24 cellular contexts compared by ENCODE assay signal in the genomic region with DNA sequence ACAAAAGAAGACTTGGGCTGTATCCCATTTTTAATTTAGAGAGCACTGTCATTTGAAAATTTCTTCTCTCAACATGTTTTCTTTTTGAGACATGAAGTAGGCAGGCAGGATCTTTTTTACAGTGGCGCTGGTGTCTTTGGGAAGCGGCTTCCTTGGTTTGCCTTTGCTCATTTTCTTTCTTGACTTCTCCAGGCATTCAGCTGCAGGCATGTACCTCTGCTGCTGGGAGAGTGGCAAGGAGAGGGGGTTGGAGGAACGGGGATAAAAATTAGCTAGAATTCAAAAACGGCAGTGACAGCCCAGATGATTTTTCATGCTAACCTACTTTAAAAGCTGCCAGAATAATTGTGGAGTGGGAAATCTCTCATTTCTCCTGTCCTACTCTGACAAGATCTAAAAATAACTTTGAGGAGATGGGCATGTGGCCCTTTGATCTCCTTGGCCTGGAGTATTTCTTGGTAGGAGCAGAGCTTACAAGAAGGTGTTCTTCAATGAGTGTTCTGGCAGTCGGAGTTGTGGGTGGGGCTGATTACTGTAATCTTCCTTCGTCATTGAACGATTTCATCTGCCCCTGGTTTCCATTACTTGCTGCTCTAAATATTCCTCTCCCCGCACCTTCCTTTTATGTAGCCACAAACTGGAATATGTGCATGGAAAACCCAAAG. TPM values are rescaled to one million over a fixed set of nuclear protein-coding genes. Genes with fewer than 3 reads are reported as not detected.
DNase-seq lines count a peak whose midpoint lies in the region; ATAC-seq and TF ChIP-seq lines count a peak whose summit lies in the region.
"Had no signal": no experiment of that assay in that cellular context is flagged by ENCODE, and none has a peak within 500 bp of the region (broad histone marks: within the 10 kb centered on the region; RNA-seq: fewer than 3 reads in every experiment).

No MANE protein-coding gene starts in this region.

- H3K9me3 ChIP-seq in psoas muscle, result no peaks in the 10 kb centered on the region
- H3K9me3 ChIP-seq: ascending aorta; BLaER1 treated with 17β-estradiol and CSF1 and Interleukin-3, amounts not matched to agents 10 nM and 100 nM; upper lobe of right lung had no signal

- TF ChIP-seq CTCF in AG10803 (conservative IDR thresholded peaks at IDR 0.05; ENCODE audit: low read length), result no peak
- TF ChIP-seq CTCF in psoas muscle (IDR thresholded peaks at IDR 0.05), result no peak

- DNase-seq in AG10803 (ENCODE audit: low read depth) (peak; percentile 37), NCI-H2227 treated with DMSO at 0.1 percent for 48 hours (lab: John Stamatoyannopoulos, UW) (peak; percentile 59), fibroblast of the conjunctiva (ENCODE audit: low read depth) (peak; percentile 14), psoas muscle (no peak), UCSD-AML1 (lab: John Stamatoyannopoulos, UW; ENCODE audit: unreplicated experiment) (no peak)
- no peak for DNase-seq in stimulated activated CD4-positive, alpha-beta T cell treated with anti-CD3 and anti-CD28 coated beads, Interleukin-2, amount 100 ng/mL, for 48 hours
- no peak for DNase-seq in activated CD8-positive, alpha-beta memory T cell treated with anti-CD3 and anti-CD28 coated beads, Interleukin-2, amount 50 U/mL, for 48 hours
- DNase-seq: activated CD4-positive, alpha-beta T cell treated with anti-CD3 and anti-CD28 coated beads, Interleukin-2, amount 10 ng/mL, durations not matched to agents 24 days and 14 days; activated CD8-positive, alpha-beta memory T cell treated with anti-CD3 and anti-CD28 coated beads, Interleukin-2, amount 10 ng/mL, durations not matched to agents 7 days and 5 days; DND-41; foreskin melanocyte; hippocampal formation; immature natural killer cell; NCI-H1092 treated with DMSO at 0.1 percent for 48 hours; NCI-H2029; NCI-H345; nephron progenitor cell; substantia nigra; upper lobe of right lung; WERI-Rb-1 had no signal

- H3K4me3 ChIP-seq in AG10803 (ENCODE audit: low read length) (no peak overlapping the region), psoas muscle (no peak overlapping the region)
- H3K4me3 ChIP-seq: ascending aorta; BLaER1 treated with 17β-estradiol and CSF1 and Interleukin-3, amounts not matched to agents 10 nM and 100 nM; upper lobe of right lung had no signal

- H3K27me3 ChIP-seq in psoas muscle (ENCODE audit: insufficient read depth in 3 of 3, low read length in 2 of 3), result peaks cover 0 to 4% (median 0%) of the 10 kb centered on the region in 3 donors
- H3K27me3 ChIP-seq: ascending aorta; BLaER1 treated with 17β-estradiol and CSF1 and Interleukin-3, amounts not matched to agents 10 nM and 100 nM; upper lobe of right lung had no signal

- H3K27ac ChIP-seq in psoas muscle, result peak overlapping the region; percentile 60
- H3K27ac ChIP-seq: ascending aorta; BLaER1 treated with 17β-estradiol and CSF1 and Interleukin-3, amounts not matched to agents 10 nM and 100 nM; upper lobe of right lung; WERI-Rb-1 had no signal

- no peaks in the 10 kb centered on the region for H3K36me3 ChIP-seq in psoas muscle (ENCODE audit: insufficient read depth in 1 of 2, low read depth in 1 of 2)
- H3K36me3 ChIP-seq: ascending aorta, upper lobe of right lung, WERI-Rb-1 had no signal

- ATAC-seq in psoas muscle, result peak; percentile 84 to 94 (median 91)
- no peak for ATAC-seq in HG03139 (IDR thresholded peaks at IDR 0.05; ENCODE audit: unreplicated experiment)
- ATAC-seq: activated CD8-positive, alpha-beta memory T cell treated with anti-CD3 and anti-CD28 coated beads, Interleukin-2, amount 10 ng/mL, durations not matched to agents 7 days and 5 days; HCT116; upper lobe of right lung had no signal

- H3K4me1 ChIP-seq in psoas muscle, result peaks cover 14% of the 10 kb centered on the region
- H3K4me1 ChIP-seq: ascending aorta, upper lobe of right lung had no signal

- intact Hi-C loops in psoas muscle (cut with DNase I), result no loop called here

- 29 to 59% (median 45%) methylated on average over 8 of the region's 8 CpGs for WGBS in psoas muscle, 3 donors

RNA-seq across cellular contexts. Expression of gene TBL1X, which starts 54.8 kb away (rescaled TPM):
- total RNA-seq in psoas muscle, result 10 to 100 TPM in 1 of 4 donors, 1 to 10 TPM in 3; 7.1 to 17.6 (median 8.0) TPM
- polyA plus RNA-seq in psoas muscle, result 1 to 10 TPM; 2.0 to 8.0 (median 3.4) TPM

Comparison
In these comparisons a context has a peak if more than half of its experiments do, and no peak if none do; other contexts are left out.
1. DNase-seq: peak in AG10803 (single experiment), NCI-H2227 treated with DMSO at 0.1 percent for 48 hours (single experiment) and fibroblast of the conjunctiva (single experiment); none in psoas muscle (0 of 2), UCSD-AML1 (single experiment), stimulated activated CD4-positive, alpha-beta T cell treated with anti-CD3 and anti-CD28 coated beads, Interleukin-2, amount 100 ng/mL, for 48 hours (0 of 2) and activated CD8-positive, alpha-beta memory T cell treated with anti-CD3 and anti-CD28 coated beads, Interleukin-2, amount 50 U/mL, for 48 hours (single experiment).